ENCODE assay signal across 7 cellular contexts in the genomic region with DNA sequence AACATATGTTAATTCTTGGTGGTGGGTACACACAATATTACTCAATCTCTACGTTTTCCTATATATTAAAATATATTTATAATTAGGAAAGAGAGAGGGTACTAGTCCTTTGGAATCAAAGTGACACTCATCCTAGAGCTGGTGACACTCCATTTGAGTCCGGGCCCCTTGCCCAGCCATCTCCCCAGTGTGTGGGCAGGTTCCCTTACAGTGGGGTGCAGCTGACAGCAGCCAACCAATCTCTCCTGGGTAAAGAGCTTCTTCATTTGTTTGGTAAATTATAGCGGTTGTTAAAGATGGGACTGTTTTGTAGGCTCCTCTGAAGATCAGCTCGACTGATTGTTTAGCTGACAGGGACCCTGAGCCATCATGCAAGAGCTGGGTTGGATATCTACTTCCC. TPM values are rescaled to one million over a fixed set of nuclear protein-coding genes. Genes with fewer than 3 reads are reported as not detected.
"Had no signal": no experiment of that assay in that cellular context is flagged by ENCODE, and none has a peak within 500 bp of the region (broad histone marks: within the 10 kb centered on the region; RNA-seq: fewer than 3 reads in every experiment).

No MANE protein-coding gene starts in this region.

- H3K4me3 ChIP-seq: GM23248, K562 had no signal

- H3K9ac ChIP-seq: GM23248 had no signal

- ATAC-seq: K562 had no signal

- FAIRE-seq: H1, H54, K562 had no signal

- H2AFZ ChIP-seq: GM23248 had no signal

- H3K27ac ChIP-seq: GM23248, HL-60 had no signal

- DNase-seq: GM23248, H9, IMR-90 had no signal

- H3K27ac Mint-ChIP-seq: H9 had no signal

- H3K9me3 Mint-ChIP-seq: H9 had no signal

- H3K4me3 Mint-ChIP-seq: H9 had no signal

RNA-seq across cellular contexts. Expression of gene RGCC, which starts 37.2 kb away (rescaled TPM):
- total RNA-seq: H9 had no signal
- polyA plus RNA-seq: H1 had no signal
